ENCODE assay signal across 19 cellular contexts in the genomic region with DNA sequence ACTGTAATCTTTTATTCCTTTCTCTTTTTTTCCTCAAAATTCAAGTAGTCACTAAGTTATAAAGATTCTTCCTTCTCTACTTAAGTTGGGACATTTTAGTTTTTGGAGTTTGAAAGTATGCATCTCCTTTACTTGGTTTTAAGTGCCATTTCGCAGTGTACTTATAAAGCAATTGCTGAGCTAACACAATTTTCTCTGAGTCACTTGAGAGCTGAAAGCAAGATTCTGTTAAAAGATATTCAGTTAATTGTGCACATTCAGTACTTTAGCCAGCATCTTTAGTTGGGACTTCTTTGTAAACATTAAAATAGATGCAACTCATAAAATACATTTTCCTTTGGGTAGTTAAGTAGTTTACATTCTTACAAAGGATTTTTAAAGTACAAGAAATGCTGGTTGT.
"Had no signal": no experiment of that assay in that cellular context is flagged by ENCODE, and none has a peak within 500 bp of the region (broad histone marks: within the 10 kb centered on the region; RNA-seq: fewer than 3 reads in every experiment).

No MANE protein-coding gene starts in this region.

- H3K9ac ChIP-seq: parathyroid adenoma had no signal

- H3K36me3 ChIP-seq: left lung, neutrophil, right lobe of liver, upper lobe of left lung, WERI-Rb-1 had no signal

- H2AFZ ChIP-seq: parathyroid adenoma had no signal

- H3K27me3 ChIP-seq: left lung, neutrophil, right lobe of liver, upper lobe of left lung had no signal

- H3K4me1 ChIP-seq: left lung, right lobe of liver had no signal

- H3K9me3 ChIP-seq: left lung, neutrophil, right lobe of liver, upper lobe of left lung had no signal

- H3K4me3 ChIP-seq: coronary artery, left lung, lung, right lobe of liver, upper lobe of left lung had no signal

- ATAC-seq: activated CD8-positive, alpha-beta T cell treated with anti-CD3 and anti-CD28 coated beads, Interleukin-2, amount 10 ng/mL, durations not matched to agents 7 days and 5 days; activated naive CD8-positive, alpha-beta T cell treated with anti-CD3 and anti-CD28 coated beads, Interleukin-2, amount 50 U/mL, for 24 hours; left lung; right lobe of liver had no signal

- DNase-seq: activated CD4-positive, alpha-beta T cell treated with anti-CD3 and anti-CD28 coated beads, Interleukin-2, amount 10 ng/mL, durations not matched to agents 7 days and 5 days; activated CD4-positive, CD25-positive, alpha-beta regulatory T cell treated with anti-CD3 and anti-CD28 coated beads, Interleukin-2, amount 50 U/mL, for 72 hours; activated CD8-positive, alpha-beta T cell treated with anti-CD3 and anti-CD28 coated beads, Interleukin-2, amount 10 ng/mL, durations not matched to agents 7 days and 5 days; activated gamma-delta T cell; activated naive CD4-positive, alpha-beta T cell treated with anti-CD3 and anti-CD28 coated beads, Interleukin-2, amount 50 U/mL, for 16 hours; activated naive CD8-positive, alpha-beta T cell treated with anti-CD3 and anti-CD28 coated beads, Interleukin-2, amount 50 U/mL, for 24 hours; cerebellar nuclear complex; foreskin fibroblast; immature natural killer cell; left lung; right lobe of liver; stimulated activated CD4-positive, alpha-beta T cell treated with anti-CD3 and anti-CD28 coated beads, Interleukin-2, amount 100 ng/mL, for 48 hours; stimulated activated naive CD4-positive, alpha-beta T cell; upper lobe of left lung; WERI-Rb-1 had no signal

- H3K27ac ChIP-seq: neutrophil, parathyroid adenoma, right lobe of liver, upper lobe of left lung, WERI-Rb-1 had no signal

- H3K79me2 ChIP-seq: parathyroid adenoma had no signal
